In genomic region chr14:55588259-55588699, GRCh38 we compare ENCODE assay signal across 16 cellular contexts. TPM values are rescaled to one million over a fixed set of nuclear protein-coding genes. Genes with fewer than 3 reads are reported as not detected.
DNase-seq lines count a peak whose midpoint lies in the region; ATAC-seq, FAIRE-seq and TF ChIP-seq lines count a peak whose summit lies in the region.
"Had no signal": no experiment of that assay in that cellular context is flagged by ENCODE, and none has a peak within 500 bp of the region (broad histone marks: within the 10 kb centered on the region; RNA-seq: fewer than 3 reads in every experiment).

No MANE protein-coding gene starts in this region.

- TF ChIP-seq CTCF in Panc1 (IDR thresholded peaks at IDR 0.05) (no peak), fibroblast of the aortic adventitia (IDR thresholded peaks at IDR 0.05; ENCODE audit: insufficient read depth, low read length) (no peak)

- no peaks in the 10 kb centered on the region for H3K9me3 Mint-ChIP-seq in activated CD4-positive, alpha-beta T cell treated with anti-CD3 and anti-CD28 coated beads for 36 hours (ENCODE audit: low read depth)

- H3K4me3 ChIP-seq in Panc1 (ENCODE audit: low read depth in 2 of 2, low read length in 2 of 2) (no peak overlapping the region), fibroblast of the aortic adventitia (ENCODE audit: low read depth, low read length) (no peak overlapping the region), small intestine (ENCODE audit: low read depth in 1 of 2, low read length in 2 of 2) (no peak overlapping the region)
- H3K4me3 ChIP-seq: coronary artery, suprapubic skin had no signal

- peak; percentile 73 for ATAC-seq in activated CD4-positive, alpha-beta T cell treated with anti-CD3 and anti-CD28 coated beads for 36 hours
- peak; percentile 32; the same call in 1 of the 2 replicates for ATAC-seq in Panc1
- ATAC-seq in sciatic nerve: peak; percentile 24
- ATAC-seq in HG02610 (IDR thresholded peaks at IDR 0.05; ENCODE audit: unreplicated experiment): no peak

- peaks cover 4% of the 10 kb centered on the region for H3K36me3 Mint-ChIP-seq in activated CD4-positive, alpha-beta T cell treated with anti-CD3 and anti-CD28 coated beads for 36 hours (ENCODE audit: low read depth)

- WGBS in small intestine, 3 donors: 49 to 75% (median 72%) methylated on average over 2 of the region's 2 CpGs

- no peaks in the 10 kb centered on the region for H3K27me3 Mint-ChIP-seq in activated CD4-positive, alpha-beta T cell treated with anti-CD3 and anti-CD28 coated beads for 36 hours

- no peak overlapping the region for H3K27ac Mint-ChIP-seq in activated CD4-positive, alpha-beta T cell treated with anti-CD3 and anti-CD28 coated beads for 36 hours

- POLR2A ChIA-PET in activated CD4-positive, alpha-beta T cell treated with anti-CD3 and anti-CD28 coated beads for 36 hours (lab: Charles Lee): no interaction called here
- POLR2A ChIA-PET in Panc1 (lab: Charles Lee): interaction anchor here (0.6 kb wide), 1 partner anchor 11 kb away, joined by 3 read pairs; no protein-coding TSS in a partner anchor

- FAIRE-seq in small intestine (lab: Jason Lieb, UNC): no peak

- TSS peak; percentile 17 for BruUV-seq in Panc1 (replicated peaks; lab: Mats Ljungman, UMichigan)

- H3K4me1 Mint-ChIP-seq in activated CD4-positive, alpha-beta T cell treated with anti-CD3 and anti-CD28 coated beads for 36 hours: peaks cover 58% of the 10 kb centered on the region

- in situ Hi-C loops in Panc1 (cut with HindIII; ENCODE audit: low pct_unique_long_range_greater_than_20kb, low sequenced_read_pairs): no loop called here

- peak overlapping the region; percentile 85 for H3K27ac ChIP-seq in Panc1 (ENCODE audit: low read length)
- H3K27ac ChIP-seq in small intestine (ENCODE audit: low read depth in 1 of 2, low read length in 1 of 2): no peak overlapping the region
- H3K27ac ChIP-seq: coronary artery, suprapubic skin, VCaP had no signal

- no peaks in the 10 kb centered on the region for H3K9me3 ChIP-seq in Panc1 (ENCODE audit: control insufficient read depth, insufficient read depth, low read depth, low read length)
- H3K9me3 ChIP-seq in small intestine (ENCODE audit: control insufficient read depth, low read depth): no peaks in the 10 kb centered on the region
- H3K9me3 ChIP-seq: suprapubic skin had no signal

- CTCF ChIA-PET in activated CD4-positive, alpha-beta T cell treated with anti-CD3 and anti-CD28 coated beads for 36 hours (lab: Charles Lee): interaction anchor here (0.8 to 1.0 kb wide), 2 partner anchors 17 to 61 kb away, joined by 3 read pairs; no protein-coding TSS in a partner anchor
- CTCF ChIA-PET in Panc1 (lab: Charles Lee): no interaction called here

- no peak overlapping the region for H3K4me3 Mint-ChIP-seq in activated CD4-positive, alpha-beta T cell treated with anti-CD3 and anti-CD28 coated beads for 36 hours

- H3K27me3 ChIP-seq in Panc1 (ENCODE audit: control insufficient read depth, insufficient read depth, low read length) (no peaks in the 10 kb centered on the region), small intestine (ENCODE audit: control insufficient read depth in 2 of 2, insufficient read depth in 2 of 2, low read length in 2 of 2) (no peaks in the 10 kb centered on the region)
- H3K27me3 ChIP-seq: suprapubic skin had no signal

- no peak for DNase-seq in activated CD4-positive, alpha-beta T cell treated with anti-CD3 and anti-CD28 coated beads for 36 hours
- DNase-seq in activated CD4-positive, alpha-beta T cell treated with anti-CD3 and anti-CD28 coated beads, Interleukin-2, amount 50 U/mL, for 1 hour: no peak
- no peak for DNase-seq in Panc1 (ENCODE audit: low read depth, low spot score)
- peak; percentile 45 for DNase-seq in fibroblast of the aortic adventitia (ENCODE audit: low read depth)
- DNase-seq in sciatic nerve (ENCODE audit: low spot score): no peak
- no peak for DNase-seq in small intestine
- DNase-seq in NCI-H2171 (lab: John Stamatoyannopoulos, UW): no peak
- DNase-seq: ACHN, DMS153, head of caudate nucleus, mesendoderm, NCI-H345 had no signal

- H3K36me3 ChIP-seq in Panc1 (ENCODE audit: control insufficient read depth, insufficient read depth, low read length): no peaks in the 10 kb centered on the region; the same call in 1 of the 2 replicates
- no peaks in the 10 kb centered on the region for H3K36me3 ChIP-seq in small intestine (ENCODE audit: control insufficient read depth in 2 of 2, insufficient read depth in 2 of 2, low read length in 2 of 2)
- H3K36me3 ChIP-seq: suprapubic skin had no signal

- intact Hi-C loops in activated CD4-positive, alpha-beta T cell treated with anti-CD3 and anti-CD28 coated beads for 36 hours (cut with DNase I, micrococcal nuclease): loop anchor here in 1 of 2 experiments (10.0 kb wide), 1 partner anchor 537 kb away; no protein-coding TSS in a partner anchor
- intact Hi-C loops in Panc1 (cut with micrococcal nuclease; ENCODE audit: unreplicated experiment) (loop anchor here (5.0 kb wide), 1 partner anchor 141 kb away; no protein-coding TSS in a partner anchor), sciatic nerve (cut with DNase I) (no loop called here)

- peaks cover 86% of the 10 kb centered on the region for H3K4me1 ChIP-seq in Panc1 (ENCODE audit: control insufficient read depth, insufficient read depth, low read length)
- H3K4me1 ChIP-seq in small intestine (ENCODE audit: control insufficient read depth in 2 of 2, insufficient read depth in 1 of 2, low read depth in 1 of 2, low read length in 1 of 2): peaks cover 10 to 15% of the 10 kb centered on the region in 2 donors

RNA-seq across cellular contexts. Expression of gene KTN1, which starts 8.3 kb away (rescaled TPM):
- 100 to 1,000 TPM; 117 to 138 TPM for total RNA-seq in activated CD4-positive, alpha-beta T cell treated with anti-CD3 and anti-CD28 coated beads for 36 hours
- total RNA-seq in Panc1 (2021; ENCODE audit: unreplicated experiment) (310 TPM), fibroblast of the aortic adventitia (ENCODE audit: low replicate concordance) (210 and 398 TPM in 2 replicates), sciatic nerve (243 TPM)
- 139 TPM for polyA plus RNA-seq in Panc1 (2012; ENCODE audit: insufficient read length)
- 10 to 100 TPM; 42.9 to 83.7 (median 51.9) TPM for polyA plus RNA-seq in small intestine
